Comparison of ENCODE assay signal across 20 cellular contexts in the genomic region with DNA sequence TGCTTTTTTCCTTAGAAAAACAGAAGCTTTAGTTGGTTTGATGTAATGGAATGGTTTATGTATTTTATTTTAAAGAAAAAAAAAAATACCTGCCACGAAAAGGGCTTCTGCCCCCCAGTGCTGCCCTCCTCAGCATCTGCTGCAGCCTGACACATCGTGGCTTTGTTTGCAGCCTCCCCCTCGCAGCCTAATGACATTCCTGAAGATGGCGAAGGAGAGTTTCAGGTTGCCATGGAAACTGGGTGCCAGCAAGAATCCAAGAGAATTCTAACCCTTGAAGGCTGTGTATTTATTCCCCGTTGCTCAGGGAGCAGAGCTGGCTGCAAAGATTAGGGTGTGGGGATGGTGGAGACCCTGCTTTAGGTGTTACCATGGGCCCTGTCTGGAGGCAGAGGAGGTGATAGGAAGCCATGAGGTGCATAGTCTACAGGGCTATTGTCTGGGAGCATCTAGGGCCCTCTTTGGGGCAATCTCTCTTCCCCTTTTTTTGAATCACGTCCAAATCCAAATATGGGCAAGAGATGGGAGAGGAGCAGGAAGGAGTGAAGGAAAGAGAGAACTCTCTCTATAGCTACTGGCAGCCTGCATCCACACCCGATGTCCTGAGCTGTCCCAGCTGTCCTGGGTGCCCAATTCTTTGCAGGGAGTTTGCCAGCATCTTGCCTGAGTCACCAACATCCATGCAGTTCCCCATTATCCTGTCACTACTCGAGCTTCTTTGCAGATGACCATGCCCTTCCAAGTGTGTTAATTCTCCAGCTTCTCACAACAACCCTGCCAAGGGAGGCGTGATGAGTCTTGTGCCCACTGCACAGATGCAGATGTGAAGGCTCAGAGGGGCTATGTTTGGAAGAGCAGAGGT.
DNase-seq lines count a peak whose midpoint lies in the region; ATAC-seq and TF ChIP-seq lines count a peak whose summit lies in the region.
"Had no signal": no experiment of that assay in that cellular context is flagged by ENCODE, and none has a peak within 500 bp of the region (broad histone marks: within the 10 kb centered on the region; RNA-seq: fewer than 3 reads in every experiment).

No MANE protein-coding gene starts in this region.

- H3K9ac ChIP-seq in neural cell (ENCODE audit: low read length), result peak overlapping the region; percentile 74

- no peaks in the 10 kb centered on the region for H3K9me2 ChIP-seq in neural cell (ENCODE audit: insufficient read depth, low read length)

- TF ChIP-seq CTCF in neural cell (IDR thresholded peaks at IDR 0.05; ENCODE audit: poor library complexity, severe bottlenecking), result peak; percentile 82

- no peaks in the 10 kb centered on the region for H3K27me3 ChIP-seq in ectodermal cell (ENCODE audit: control insufficient read depth, insufficient read depth, low read length, poor library complexity, severe bottlenecking)
- no peaks in the 10 kb centered on the region for H3K27me3 ChIP-seq in neural cell (ENCODE audit: insufficient read depth, low read depth, low read length)
- H3K27me3 ChIP-seq: upper lobe of right lung had no signal

- H3K36me3 ChIP-seq in ectodermal cell (ENCODE audit: control insufficient read depth, insufficient read depth, low read length) (no peaks in the 10 kb centered on the region), neural cell (ENCODE audit: insufficient read depth, low read length) (no peaks in the 10 kb centered on the region)
- H3K36me3 ChIP-seq: prostate gland, upper lobe of right lung had no signal

- 33 to 36% methylated on average over 8 to 9 of the region's 9 CpGs for WGBS in ectodermal cell, 2 experiments

- H3K27ac ChIP-seq in ectodermal cell (ENCODE audit: insufficient read depth, low read depth, low read length, poor library complexity, severe bottlenecking) (peak overlapping the region; percentile 56), neural cell (ENCODE audit: low read length) (peak overlapping the region; percentile 98)
- H3K27ac ChIP-seq: prostate gland, upper lobe of right lung had no signal

- H3F3A ChIP-seq in neural cell (ENCODE audit: insufficient read depth, low read length, poor library complexity, severe bottlenecking), result peaks cover 7% of the 10 kb centered on the region

- peak overlapping the region; percentile 47 for H2AFZ ChIP-seq in neural cell (ENCODE audit: low read depth, low read length)

- H3K9me3 ChIP-seq in ectodermal cell (ENCODE audit: control insufficient read depth, low read length) (no peaks in the 10 kb centered on the region), neural cell (ENCODE audit: low read length) (peaks cover 3% of the 10 kb centered on the region)
- H3K9me3 ChIP-seq: prostate gland, upper lobe of right lung had no signal

- H3K4me2 ChIP-seq in neural cell (ENCODE audit: low read length), result peak overlapping the region; percentile 83

- DNase-seq in Ammon's horn (ENCODE audit: low spot score) (peak; percentile 67), NCI-H2227 (lab: John Stamatoyannopoulos, UW; ENCODE audit: unreplicated experiment) (peak; percentile 68), activated gamma-delta T cell treated with Interleukin-2 at 50 U/mL for 16 hours (no peak), 8988T (no peak)
- DNase-seq: activated B cell treated with CpG ODN at 0.5 μM for 24 hours; activated CD8-positive, alpha-beta memory T cell treated with anti-CD3 and anti-CD28 coated beads, Interleukin-2, amount 10 ng/mL, durations not matched to agents 7 days and 5 days; activated naive CD4-positive, alpha-beta T cell; CD4-positive, alpha-beta T cell; effector memory CD4-positive, alpha-beta T cell; NCI-H1436 treated with DMSO at 0.1 percent for 48 hours; NCI-H446; SHP77; stimulated activated naive CD4-positive, alpha-beta T cell; upper lobe of right lung had no signal

- peak; percentile 82 for TF ChIP-seq RAD21 in neural cell (conservative IDR thresholded peaks at IDR 0.05)

- peaks cover 24% of the 10 kb centered on the region for H3K4me1 ChIP-seq in ectodermal cell (ENCODE audit: control insufficient read depth, insufficient read depth, low read length)
- H3K4me1 ChIP-seq: prostate gland, upper lobe of right lung had no signal

- ATAC-seq in HG03520 (IDR thresholded peaks at IDR 0.05; ENCODE audit: unreplicated experiment) (no peak), GM19023 (IDR thresholded peaks at IDR 0.05; ENCODE audit: unreplicated experiment) (no peak)
- ATAC-seq: activated CD8-positive, alpha-beta memory T cell treated with anti-CD3 and anti-CD28 coated beads, Interleukin-2, amount 10 ng/mL, durations not matched to agents 7 days and 5 days; left lobe of liver had no signal

- peak; percentile 92 for TF ChIP-seq EP300 in neural cell (conservative IDR thresholded peaks at IDR 0.05; ENCODE audit: poor library complexity, severe bottlenecking)

- no peaks in the 10 kb centered on the region for H4K20me1 ChIP-seq in neural cell (ENCODE audit: insufficient read depth)

- H3K79me2 ChIP-seq in neural cell (replicated peaks; ENCODE audit: insufficient read depth, low read length), result no peaks in the 10 kb centered on the region

- H3K4me3 ChIP-seq in ectodermal cell (ENCODE audit: insufficient read depth, low read depth, low read length), result peak overlapping the region; percentile 7
- H3K4me3 ChIP-seq in neural cell (ENCODE audit: low read length), result peak overlapping the region; percentile 53
- H3K4me3 ChIP-seq: prostate gland, upper lobe of right lung had no signal

TF ChIP-seq in neural cell, 6 proteins besides CTCF, POLR2A, EP300 and RAD21:
- TF ChIP-seq EZH2 (IDR thresholded peaks at IDR 0.05; ENCODE audit: borderline replicate concordance, insufficient read depth, low read length, poor library complexity, severe bottlenecking) (no peak), POLR2AphosphoS5 (IDR thresholded peaks at IDR 0.05) (peak; percentile 85), TAF1 (IDR thresholded peaks at IDR 0.05; ENCODE audit: low read depth) (peak; percentile 30), MXI1 (conservative IDR thresholded peaks at IDR 0.05; ENCODE audit: poor library complexity, severe bottlenecking) (peak; percentile 61), SMC3 (conservative IDR thresholded peaks at IDR 0.05; ENCODE audit: poor library complexity) (peak; percentile 82)
- TF ChIP-seq, protein P1, sequence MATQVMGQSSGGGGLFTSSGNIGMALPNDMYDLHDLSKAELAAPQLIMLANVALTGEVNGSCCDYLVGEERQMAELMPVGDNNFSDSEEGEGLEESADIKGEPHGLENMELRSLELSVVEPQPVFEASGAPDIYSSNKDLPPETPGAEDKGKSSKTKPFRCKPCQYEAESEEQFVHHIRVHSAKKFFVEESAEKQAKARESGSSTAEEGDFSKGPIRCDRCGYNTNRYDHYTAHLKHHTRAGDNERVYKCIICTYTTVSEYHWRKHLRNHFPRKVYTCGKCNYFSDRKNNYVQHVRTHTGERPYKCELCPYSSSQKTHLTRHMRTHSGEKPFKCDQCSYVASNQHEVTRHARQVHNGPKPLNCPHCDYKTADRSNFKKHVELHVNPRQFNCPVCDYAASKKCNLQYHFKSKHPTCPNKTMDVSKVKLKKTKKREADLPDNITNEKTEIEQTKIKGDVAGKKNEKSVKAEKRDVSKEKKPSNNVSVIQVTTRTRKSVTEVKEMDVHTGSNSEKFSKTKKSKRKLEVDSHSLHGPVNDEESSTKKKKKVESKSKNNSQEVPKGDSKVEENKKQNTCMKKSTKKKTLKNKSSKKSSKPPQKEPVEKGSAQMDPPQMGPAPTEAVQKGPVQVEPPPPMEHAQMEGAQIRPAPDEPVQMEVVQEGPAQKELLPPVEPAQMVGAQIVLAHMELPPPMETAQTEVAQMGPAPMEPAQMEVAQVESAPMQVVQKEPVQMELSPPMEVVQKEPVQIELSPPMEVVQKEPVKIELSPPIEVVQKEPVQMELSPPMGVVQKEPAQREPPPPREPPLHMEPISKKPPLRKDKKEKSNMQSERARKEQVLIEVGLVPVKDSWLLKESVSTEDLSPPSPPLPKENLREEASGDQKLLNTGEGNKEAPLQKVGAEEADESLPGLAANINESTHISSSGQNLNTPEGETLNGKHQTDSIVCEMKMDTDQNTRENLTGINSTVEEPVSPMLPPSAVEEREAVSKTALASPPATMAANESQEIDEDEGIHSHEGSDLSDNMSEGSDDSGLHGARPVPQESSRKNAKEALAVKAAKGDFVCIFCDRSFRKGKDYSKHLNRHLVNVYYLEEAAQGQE (IDR thresholded peaks at IDR 0.05; ENCODE audit: borderline replicate concordance), result peak; percentile 93

Comparison
In these comparisons a context has a peak if more than half of its experiments do, and no peak if none do; other contexts are left out.
1. DNase-seq: peak in Ammon's horn (single experiment) and NCI-H2227 (single experiment); none in activated gamma-delta T cell treated with Interleukin-2 at 50 U/mL for 16 hours (single experiment) and 8988T (single experiment).